In genomic region chr2:216214768-216215167, GRCh38 we compare ENCODE assay signal across 21 cellular contexts.
"Had no signal": no experiment of that assay in that cellular context is flagged by ENCODE, and none has a peak within 500 bp of the region (broad histone marks: within the 10 kb centered on the region; RNA-seq: fewer than 3 reads in every experiment).

No MANE protein-coding gene starts in this region.

- H3K9me3 ChIP-seq: breast epithelium, left lung, ovary, prostate gland, tibial artery had no signal

- H3K27ac ChIP-seq: breast epithelium, coronary artery, ovary, prostate gland, tibial artery, VCaP had no signal

- H3K27ac Mint-ChIP-seq: activated naive CD4-positive, alpha-beta T cell treated with anti-CD3 and anti-CD28 coated beads for 36 hours; activated naive CD8-positive, alpha-beta T cell treated with anti-CD3 and anti-CD28 coated beads, Interleukin-2, amount 10 ng/mL, durations not matched to agents 7 days and 5 days; stimulated activated naive CD8-positive, alpha-beta T cell treated with anti-CD3 and anti-CD28 coated beads, Interleukin-15, amount 100 ng/mL, for 72 hours had no signal

- DNase-seq: activated CD4-positive, alpha-beta T cell treated with anti-CD3 and anti-CD28 coated beads, Interleukin-2, amount 50 U/mL, for 4 hours; activated effector memory CD4-positive, alpha-beta T cell treated with Interleukin-2 at 50 U/mL for 16 hours; activated naive CD4-positive, alpha-beta T cell treated with anti-CD3 and anti-CD28 coated beads for 36 hours; activated naive CD8-positive, alpha-beta T cell treated with anti-CD3 and anti-CD28 coated beads, Interleukin-2, amount 10 ng/mL, durations not matched to agents 7 days and 5 days; activated T-cell treated with anti-CD3 and anti-CD28 coated beads, Interleukin-2, amount 50 U/mL, for 48 hours; amniotic stem cell; cerebellar nuclear complex; foreskin fibroblast; left lung; midbrain; natural killer cell; ovary; stimulated activated CD4-positive, alpha-beta T cell treated with anti-CD3 and anti-CD28 coated beads, Interleukin-12 subunit alpha, Interleukin-12 subunit beta, amount 100 ng/mL, for 4 hours; stimulated activated CD4-positive, alpha-beta T cell treated with anti-CD3 and anti-CD28 coated beads, Interleukin-4, amount 100 ng/mL, for 4 hours; stimulated activated naive CD8-positive, alpha-beta T cell treated with anti-CD3 and anti-CD28 coated beads, Interleukin-15, amount 100 ng/mL, for 72 hours; tibial artery had no signal

- H3K4me3 ChIP-seq: breast epithelium, coronary artery, left lung, ovary, prostate gland, tibial artery had no signal

- H3K9me3 Mint-ChIP-seq: activated naive CD4-positive, alpha-beta T cell treated with anti-CD3 and anti-CD28 coated beads for 36 hours; activated naive CD8-positive, alpha-beta T cell treated with anti-CD3 and anti-CD28 coated beads, Interleukin-2, amount 10 ng/mL, durations not matched to agents 7 days and 5 days; natural killer cell; stimulated activated naive CD8-positive, alpha-beta T cell treated with anti-CD3 and anti-CD28 coated beads, Interleukin-15, amount 100 ng/mL, for 72 hours had no signal

- H3K27me3 ChIP-seq: breast epithelium, left lung, ovary, tibial artery had no signal

- H3K27me3 Mint-ChIP-seq: activated naive CD8-positive, alpha-beta T cell treated with anti-CD3 and anti-CD28 coated beads, Interleukin-2, amount 10 ng/mL, durations not matched to agents 7 days and 5 days; stimulated activated naive CD8-positive, alpha-beta T cell treated with anti-CD3 and anti-CD28 coated beads, Interleukin-15, amount 100 ng/mL, for 72 hours had no signal

- H3K4me1 ChIP-seq: prostate gland, tibial artery had no signal

- H3K4me3 Mint-ChIP-seq: activated naive CD4-positive, alpha-beta T cell treated with anti-CD3 and anti-CD28 coated beads for 36 hours; activated naive CD8-positive, alpha-beta T cell treated with anti-CD3 and anti-CD28 coated beads, Interleukin-2, amount 10 ng/mL, durations not matched to agents 7 days and 5 days; natural killer cell; stimulated activated naive CD8-positive, alpha-beta T cell treated with anti-CD3 and anti-CD28 coated beads, Interleukin-15, amount 100 ng/mL, for 72 hours had no signal

- ATAC-seq: activated CD4-positive, CD25-positive, alpha-beta regulatory T cell treated with anti-CD3 and anti-CD28 coated beads, Interleukin-2, amount 50 U/mL, for 24 hours; left lung; natural killer cell; stimulated activated naive CD8-positive, alpha-beta T cell treated with anti-CD3 and anti-CD28 coated beads, Interleukin-15, amount 100 ng/mL, for 72 hours had no signal
